17 cellular contexts compared by ENCODE assay signal in genomic region chr17:42665581-42666001, GRCh38.
"Had no signal": no experiment of that assay in that cellular context is flagged by ENCODE, and none has a peak within 500 bp of the region (broad histone marks: within the 10 kb centered on the region; RNA-seq: fewer than 3 reads in every experiment).

No MANE protein-coding gene starts in this region.

- ATAC-seq: effector memory CD8-positive, alpha-beta T cell; foreskin keratinocyte; left ventricle myocardium superior; right cardiac atrium; stimulated activated effector memory CD8-positive, alpha-beta T cell treated with anti-CD3 and anti-CD28 coated beads, Interleukin-12 subunit alpha, Interleukin-12 subunit beta, amount 100 ng/mL, for 72 hours had no signal

- H3K9me3 ChIP-seq: prostate gland, thyroid gland had no signal

- DNase-seq: activated CD4-positive, alpha-beta T cell treated with anti-CD3 and anti-CD28 coated beads, Interleukin-2, amount 10 ng/mL, durations not matched to agents 24 days and 14 days; activated CD8-positive, alpha-beta memory T cell treated with anti-CD3 and anti-CD28 coated beads, Interleukin-2, amount 50 U/mL, for 4 hours; activated gamma-delta T cell; activated T-cell treated with anti-CD3 and anti-CD28 coated beads, Interleukin-2, amount 50 U/mL, for 48 hours; effector memory CD8-positive, alpha-beta T cell; foreskin keratinocyte; head of caudate nucleus; left ventricle myocardium superior; small intestine; stimulated activated CD4-positive, alpha-beta T cell treated with anti-CD3 and anti-CD28 coated beads, Interleukin-15, amount 100 ng/mL, for 24 hours; stimulated activated CD4-positive, alpha-beta T cell treated with anti-CD3 and anti-CD28 coated beads, Interleukin-4, amount 100 ng/mL, for 24 hours; thyroid gland had no signal

- FAIRE-seq: keratinocyte, small intestine had no signal

- H3K4me3 ChIP-seq: prostate gland, thyroid gland had no signal

- H3K9me3 Mint-ChIP-seq: activated CD4-positive, alpha-beta T cell treated with anti-CD3 and anti-CD28 coated beads, Interleukin-2, amount 10 ng/mL, durations not matched to agents 24 days and 14 days; activated naive CD4-positive, alpha-beta T cell treated with anti-CD3 and anti-CD28 coated beads, Interleukin-2, amount 50 U/mL, for 24 hours; effector memory CD8-positive, alpha-beta T cell; stimulated activated effector memory CD8-positive, alpha-beta T cell treated with anti-CD3 and anti-CD28 coated beads, Interleukin-12 subunit alpha, Interleukin-12 subunit beta, amount 100 ng/mL, for 72 hours had no signal

- H3K4me3 Mint-ChIP-seq: activated CD4-positive, alpha-beta T cell treated with anti-CD3 and anti-CD28 coated beads, Interleukin-2, amount 10 ng/mL, durations not matched to agents 24 days and 14 days; activated naive CD4-positive, alpha-beta T cell treated with anti-CD3 and anti-CD28 coated beads, Interleukin-2, amount 50 U/mL, for 24 hours; stimulated activated effector memory CD8-positive, alpha-beta T cell treated with anti-CD3 and anti-CD28 coated beads, Interleukin-12 subunit alpha, Interleukin-12 subunit beta, amount 100 ng/mL, for 72 hours had no signal

- H3K27ac Mint-ChIP-seq: activated CD4-positive, alpha-beta T cell treated with anti-CD3 and anti-CD28 coated beads, Interleukin-2, amount 10 ng/mL, durations not matched to agents 24 days and 14 days; activated naive CD4-positive, alpha-beta T cell treated with anti-CD3 and anti-CD28 coated beads, Interleukin-2, amount 50 U/mL, for 24 hours; effector memory CD8-positive, alpha-beta T cell; stimulated activated effector memory CD8-positive, alpha-beta T cell treated with anti-CD3 and anti-CD28 coated beads, Interleukin-12 subunit alpha, Interleukin-12 subunit beta, amount 100 ng/mL, for 72 hours had no signal

- H3K27ac ChIP-seq: foreskin keratinocyte, prostate gland, thyroid gland had no signal

- H3K27me3 ChIP-seq: foreskin keratinocyte, thyroid gland had no signal
